ENCODE assay signal across 12 cellular contexts in the genomic region with DNA sequence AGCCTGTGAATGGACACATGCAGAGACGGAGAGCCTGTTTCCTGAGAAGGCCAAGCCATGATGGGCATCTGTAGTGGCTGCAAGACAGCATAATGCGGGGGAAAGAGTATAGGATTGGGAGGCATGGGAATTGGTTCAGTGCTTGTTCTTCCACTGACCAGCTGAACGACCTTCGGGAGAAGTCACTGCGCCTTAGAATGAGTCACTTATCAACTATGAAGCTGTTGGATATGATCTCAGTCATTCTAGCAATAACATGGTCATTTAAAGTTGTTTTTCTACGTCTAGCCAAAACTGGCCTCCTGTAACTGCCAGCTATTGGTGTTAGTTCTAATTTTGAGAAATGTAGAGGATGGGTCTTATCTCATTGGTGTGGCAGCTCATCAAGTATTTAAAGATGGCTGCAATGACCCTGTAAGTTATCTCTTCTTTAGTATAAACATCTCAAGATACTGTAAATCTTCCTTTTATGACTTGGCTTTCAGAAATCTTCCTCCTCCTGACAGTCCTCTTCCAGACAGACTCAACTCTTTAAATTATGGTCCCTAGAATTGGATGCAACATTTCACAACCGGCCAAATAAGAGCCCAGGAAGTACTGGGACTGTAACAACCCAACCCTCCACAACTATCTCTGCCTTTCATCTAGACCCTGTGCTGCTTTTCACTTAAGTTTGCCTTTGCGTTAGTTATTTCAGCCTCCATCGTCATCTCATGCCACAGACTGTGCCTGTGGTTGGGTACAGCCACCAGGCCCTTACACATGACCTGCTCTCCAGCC.
DNase-seq lines count a peak whose midpoint lies in the region; ATAC-seq and TF ChIP-seq lines count a peak whose summit lies in the region.
"Had no signal": no experiment of that assay in that cellular context is flagged by ENCODE, and none has a peak within 500 bp of the region (broad histone marks: within the 10 kb centered on the region; RNA-seq: fewer than 3 reads in every experiment).

No MANE protein-coding gene starts in this region.

- peak; percentile 47 for DNase-seq in MCF 10A (ENCODE audit: unreplicated experiment)
- DNase-seq in mammary epithelial cell, result no peak
- DNase-seq in epithelial cell of prostate (ENCODE audit: low read depth, low spot score), result no peak
- DNase-seq in KG1 (lab: John Stamatoyannopoulos, UW), result no peak
- DNase-seq in NCI-H2107 (lab: John Stamatoyannopoulos, UW), result no peak
- DNase-seq: activated CD4-positive, alpha-beta memory T cell treated with anti-CD3 and anti-CD28 coated beads, Interleukin-2, amount 10 ng/mL, durations not matched to agents 7 days and 5 days; activated naive CD8-positive, alpha-beta T cell treated with anti-CD3 and anti-CD28 coated beads, Interleukin-2, amount 10 ng/mL, durations not matched to agents 7 days and 5 days had no signal

- H3K36me3 Mint-ChIP-seq in MCF 10A (ENCODE audit: insufficient read depth, unreplicated experiment), result no peaks in the 10 kb centered on the region
- H3K36me3 Mint-ChIP-seq: activated naive CD8-positive, alpha-beta T cell treated with anti-CD3 and anti-CD28 coated beads, Interleukin-2, amount 10 ng/mL, durations not matched to agents 7 days and 5 days had no signal

- no peak for TF ChIP-seq CTCF in MCF 10A (IDR thresholded peaks at IDR 0.05; ENCODE audit: unreplicated experiment)
- no peak for TF ChIP-seq CTCF in mammary epithelial cell (conservative IDR thresholded peaks at IDR 0.05 in 1 of 2, IDR thresholded peaks at IDR 0.05 in 1 of 2; ENCODE audit: extremely low read depth in 1 of 2, insufficient read depth in 1 of 2, low read depth in 1 of 2, low read length in 2 of 2)

- H3K9me3 ChIP-seq in mammary epithelial cell (replicated peaks; ENCODE audit: insufficient read depth, low read length) (no peaks in the 10 kb centered on the region), mucosa of rectum (ENCODE audit: control insufficient read depth in 2 of 2, low read length in 2 of 2) (no peaks in the 10 kb centered on the region)

- ATAC-seq in HG03025 (IDR thresholded peaks at IDR 0.05; ENCODE audit: low FRiP score, unreplicated experiment) (no peak), GM19351 (IDR thresholded peaks at IDR 0.05; ENCODE audit: unreplicated experiment) (no peak)

- H3K4me3 ChIP-seq in mammary epithelial cell (replicated peaks in 1 of 3; ENCODE audit: insufficient read depth in 1 of 3, low read depth in 2 of 3, low read length in 3 of 3) (no peak overlapping the region), mucosa of rectum (ENCODE audit: low read length in 2 of 2) (peak overlapping the region in 1 of 2 donors; percentile 22)
- H3K4me3 ChIP-seq: SK-N-MC had no signal

- in situ Hi-C loops in mammary epithelial cell (cut with MboI; ENCODE audit: low sequenced_read_pairs in 2 of 2), result no loop called here

- H3K27ac Mint-ChIP-seq in MCF 10A (ENCODE audit: low read depth, unreplicated experiment), result peak overlapping the region; percentile 80
- H3K27ac Mint-ChIP-seq: activated CD4-positive, alpha-beta memory T cell treated with anti-CD3 and anti-CD28 coated beads, Interleukin-2, amount 10 ng/mL, durations not matched to agents 7 days and 5 days; activated naive CD8-positive, alpha-beta T cell treated with anti-CD3 and anti-CD28 coated beads, Interleukin-2, amount 10 ng/mL, durations not matched to agents 7 days and 5 days had no signal

- dilution Hi-C loops in mammary epithelial cell (cut with HindIII; ENCODE audit: low sequenced_read_pairs), result no loop called here

- CTCF ChIA-PET in MCF 10A (lab: Yijun Ruan, JAX), result interaction anchor here (0.5 to 2.3 kb wide), 6 partner anchors 9 to 67 kb away, joined by 3 to 5 read pairs (median 4); no protein-coding TSS in a partner anchor
- CTCF ChIA-PET in mammary epithelial cell (lab: Charles Lee; ENCODE audit: low non-redundant PET), result no interaction called here

- no peak overlapping the region for H2AFZ ChIP-seq in mammary epithelial cell (ENCODE audit: low read depth, low read length)

- H3K27me3 ChIP-seq in mammary epithelial cell (ENCODE audit: insufficient read depth, low read length) (no peaks in the 10 kb centered on the region), mucosa of rectum (ENCODE audit: control insufficient read depth in 2 of 2, insufficient read depth in 2 of 2, low read length in 2 of 2) (no peaks in the 10 kb centered on the region)

- H3K27ac ChIP-seq in mammary epithelial cell (ENCODE audit: insufficient read depth, low read depth, low read length) (no peak overlapping the region), epithelial cell of prostate (peak overlapping the region; percentile 9), mucosa of rectum (ENCODE audit: low read depth in 2 of 2, low read length in 2 of 2) (peak overlapping the region; percentile 76 to 89)
- H3K27ac ChIP-seq: 22Rv1, SK-N-MC had no signal

- peaks cover 50% of the 10 kb centered on the region for H3K4me1 Mint-ChIP-seq in MCF 10A (ENCODE audit: insufficient read depth, unreplicated experiment)
- H3K4me1 Mint-ChIP-seq: activated CD4-positive, alpha-beta memory T cell treated with anti-CD3 and anti-CD28 coated beads, Interleukin-2, amount 10 ng/mL, durations not matched to agents 7 days and 5 days; activated naive CD8-positive, alpha-beta T cell treated with anti-CD3 and anti-CD28 coated beads, Interleukin-2, amount 10 ng/mL, durations not matched to agents 7 days and 5 days had no signal

- POLR2A ChIA-PET in MCF 10A (lab: Yijun Ruan, JAX), result interaction anchor here (0.6 to 2.6 kb wide), 8 partner anchors 11 to 127 kb away, joined by 3 to 6 read pairs (median 3); no protein-coding TSS in a partner anchor

- no peaks in the 10 kb centered on the region for H3K79me2 ChIP-seq in mammary epithelial cell (ENCODE audit: insufficient read depth, low read length)

- 100% methylated on average over 9 of the region's 9 CpGs for WGBS in mammary epithelial cell (ENCODE audit: low coverage, missing lambda C conversion rate)

- H3K27me3 Mint-ChIP-seq in MCF 10A (ENCODE audit: insufficient read depth, unreplicated experiment), result no peaks in the 10 kb centered on the region

- no peaks in the 10 kb centered on the region for H4K20me1 ChIP-seq in mammary epithelial cell (ENCODE audit: insufficient read depth, low read length)

- H3K4me1 ChIP-seq in mammary epithelial cell (ENCODE audit: insufficient read depth, low read length) (peaks cover 27% of the 10 kb centered on the region), mucosa of rectum (ENCODE audit: control insufficient read depth in 2 of 2, insufficient read depth in 2 of 2, low read length in 2 of 2) (peaks cover 12 to 29% of the 10 kb centered on the region in 2 donors)

- H3K4me2 ChIP-seq in mammary epithelial cell (ENCODE audit: insufficient read depth, low read depth, low read length), result no peak overlapping the region

- BruUV-seq in MCF 10A (replicated peaks; lab: Mats Ljungman, UMichigan) (no TSS peak), mammary epithelial cell (replicated peaks; lab: Mats Ljungman, UMichigan) (no TSS peak)

- H3K4me3 Mint-ChIP-seq in MCF 10A (ENCODE audit: unreplicated experiment), result no peak overlapping the region
- H3K4me3 Mint-ChIP-seq: activated CD4-positive, alpha-beta memory T cell treated with anti-CD3 and anti-CD28 coated beads, Interleukin-2, amount 10 ng/mL, durations not matched to agents 7 days and 5 days; activated naive CD8-positive, alpha-beta T cell treated with anti-CD3 and anti-CD28 coated beads, Interleukin-2, amount 10 ng/mL, durations not matched to agents 7 days and 5 days had no signal

- no peak overlapping the region for H3K9ac ChIP-seq in mammary epithelial cell (ENCODE audit: insufficient read depth, low read length)
- H3K9ac ChIP-seq in mucosa of rectum (ENCODE audit: low read depth in 1 of 2, low read length in 2 of 2), result no peak overlapping the region

- intact Hi-C loops in MCF 10A (cut with micrococcal nuclease) (no loop called here), mammary epithelial cell (cut with micrococcal nuclease) (no loop called here)

- H3K36me3 ChIP-seq in mammary epithelial cell (ENCODE audit: insufficient read depth, low read length) (no peaks in the 10 kb centered on the region), mucosa of rectum (ENCODE audit: control insufficient read depth in 2 of 2, insufficient read depth in 2 of 2, low read length in 2 of 2) (peaks cover 0 to 2% of the 10 kb centered on the region in 2 donors)

- no peaks in the 10 kb centered on the region for H3K9me3 Mint-ChIP-seq in MCF 10A (ENCODE audit: unreplicated experiment)
- H3K9me3 Mint-ChIP-seq: activated CD4-positive, alpha-beta memory T cell treated with anti-CD3 and anti-CD28 coated beads, Interleukin-2, amount 10 ng/mL, durations not matched to agents 7 days and 5 days; activated naive CD8-positive, alpha-beta T cell treated with anti-CD3 and anti-CD28 coated beads, Interleukin-2, amount 10 ng/mL, durations not matched to agents 7 days and 5 days had no signal
